ENCODE assay signal across 10 cellular contexts in the genomic region with DNA sequence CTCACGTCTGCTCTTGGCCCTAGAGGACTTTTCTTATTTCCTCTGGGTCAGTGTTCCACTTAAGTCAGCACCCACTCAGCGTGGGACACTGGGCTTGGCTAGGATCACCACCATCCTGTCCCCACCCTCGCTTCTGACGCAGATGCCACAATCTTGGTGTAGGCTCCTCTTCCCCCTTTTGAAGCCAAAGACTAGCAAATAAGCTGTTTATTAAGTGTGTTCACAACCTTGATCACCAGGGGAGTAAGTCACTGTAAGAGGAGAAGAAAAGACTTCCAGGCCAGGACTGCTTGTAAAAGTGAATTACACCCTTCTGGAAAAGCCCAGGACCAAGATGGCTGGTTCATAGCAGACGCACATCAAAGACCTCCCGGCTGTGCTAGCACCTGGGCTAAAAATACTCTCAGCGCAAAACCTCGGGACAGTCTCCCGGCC.
A peak's percentile ranks its signal among the peaks of the same experiment; 100 is the strongest.
DNase-seq lines count a peak whose midpoint lies in the region; ATAC-seq and TF ChIP-seq lines count a peak whose summit lies in the region.
"Had no signal": no experiment of that assay in that cellular context is flagged by ENCODE, and none has a peak within 500 bp of the region (broad histone marks: within the 10 kb centered on the region; RNA-seq: fewer than 3 reads in every experiment).

No MANE protein-coding gene starts in this region.

- H3K27ac Mint-ChIP-seq in stimulated activated naive CD8-positive, alpha-beta T cell treated with anti-CD3 and anti-CD28 coated beads, Interleukin-15, Interleukin-2, amounts not matched to agents 100 ng/mL and 50 ng/mL, for 24 hours, result peak overlapping the region; percentile 97
- H3K27ac Mint-ChIP-seq in endothelial cell (ENCODE audit: unreplicated experiment), result peak overlapping the region; percentile 31
- H3K27ac Mint-ChIP-seq in natural killer cell, result peak overlapping the region; percentile 98 to 99

- no peak for TF ChIP-seq CTCF in endothelial cell (IDR thresholded peaks at IDR 0.05; ENCODE audit: unreplicated experiment)
- no peak for TF ChIP-seq CTCF in natural killer cell (IDR thresholded peaks at IDR 0.05)
- no peak for TF ChIP-seq CTCF in foreskin fibroblast (IDR thresholded peaks at IDR 0.05; ENCODE audit: low read depth, low read length)

- ATAC-seq in stimulated activated naive CD8-positive, alpha-beta T cell treated with anti-CD3 and anti-CD28 coated beads, Interleukin-15, Interleukin-2, amounts not matched to agents 100 U/mL and 50 U/mL, for 24 hours, result no peak
- ATAC-seq in natural killer cell, result no peak

- no peaks in the 10 kb centered on the region for H3K9me3 Mint-ChIP-seq in stimulated activated naive CD8-positive, alpha-beta T cell treated with anti-CD3 and anti-CD28 coated beads, Interleukin-15, Interleukin-2, amounts not matched to agents 100 ng/mL and 50 ng/mL, for 24 hours
- H3K9me3 Mint-ChIP-seq in endothelial cell (ENCODE audit: unreplicated experiment) (no peaks in the 10 kb centered on the region), natural killer cell (no peaks in the 10 kb centered on the region)

- intact Hi-C loops in natural killer cell (cut with micrococcal nuclease), result no loop called here

- no peak for TF ChIP-seq POLR2A in erythroblast (IDR thresholded peaks at IDR 0.05; ENCODE audit: low read length)

- peaks cover 100% of the 10 kb centered on the region for H3K4me1 Mint-ChIP-seq in stimulated activated naive CD8-positive, alpha-beta T cell treated with anti-CD3 and anti-CD28 coated beads, Interleukin-15, Interleukin-2, amounts not matched to agents 100 ng/mL and 50 ng/mL, for 24 hours (ENCODE audit: low read depth)
- H3K4me1 Mint-ChIP-seq in endothelial cell (ENCODE audit: unreplicated experiment) (peaks cover 40% of the 10 kb centered on the region), natural killer cell (peaks cover 80 to 90% of the 10 kb centered on the region in 2 donors)

- peaks cover 17% of the 10 kb centered on the region for H3K36me3 Mint-ChIP-seq in stimulated activated naive CD8-positive, alpha-beta T cell treated with anti-CD3 and anti-CD28 coated beads, Interleukin-15, Interleukin-2, amounts not matched to agents 100 ng/mL and 50 ng/mL, for 24 hours (ENCODE audit: low read depth)
- H3K36me3 Mint-ChIP-seq in endothelial cell (ENCODE audit: low read depth, unreplicated experiment), result peaks cover 5% of the 10 kb centered on the region
- H3K36me3 Mint-ChIP-seq in natural killer cell, result no peaks in the 10 kb centered on the region

- H3K4me3 Mint-ChIP-seq in stimulated activated naive CD8-positive, alpha-beta T cell treated with anti-CD3 and anti-CD28 coated beads, Interleukin-15, Interleukin-2, amounts not matched to agents 100 ng/mL and 50 ng/mL, for 24 hours, result peak overlapping the region; percentile 50
- H3K4me3 Mint-ChIP-seq in endothelial cell (ENCODE audit: unreplicated experiment), result no peak overlapping the region
- H3K4me3 Mint-ChIP-seq in natural killer cell, result peak overlapping the region; percentile 63

- no peaks in the 10 kb centered on the region for H3K27me3 Mint-ChIP-seq in stimulated activated naive CD8-positive, alpha-beta T cell treated with anti-CD3 and anti-CD28 coated beads, Interleukin-15, Interleukin-2, amounts not matched to agents 100 ng/mL and 50 ng/mL, for 24 hours
- H3K27me3 Mint-ChIP-seq in endothelial cell (ENCODE audit: unreplicated experiment) (peaks cover 1% of the 10 kb centered on the region), natural killer cell (ENCODE audit: low read depth in 2 of 2) (no peaks in the 10 kb centered on the region)

- no peak for DNase-seq in stimulated activated naive CD8-positive, alpha-beta T cell treated with anti-CD3 and anti-CD28 coated beads, Interleukin-15, Interleukin-2, amounts not matched to agents 100 U/mL and 50 U/mL, for 24 hours
- DNase-seq in endothelial cell (ENCODE audit: low spot score), result no peak
- no peak for DNase-seq in natural killer cell
- DNase-seq in GDM1 (lab: John Stamatoyannopoulos, UW), result no peak
- DNase-seq in erythroblast (lab: John Stamatoyannopoulos, UW), result no peak
- DNase-seq in NCI-H1092 treated with DMSO at 0.1 percent for 48 hours (lab: John Stamatoyannopoulos, UW), result no peak
- no peak for DNase-seq in foreskin fibroblast
- DNase-seq: AML-193, NCI-H2171 treated with DMSO at 0.1 percent for 48 hours had no signal

- no peak overlapping the region for H3K4me3 ChIP-seq in foreskin fibroblast (ENCODE audit: low read depth in 1 of 2, low read length in 2 of 2)

Comparison
In these comparisons a context has a peak if more than half of its experiments do, and no peak if none do; other contexts are left out.
1. H3K27ac Mint-ChIP-seq: peak in every context shown above with its lines; median percentile 98 in natural killer cell; 97 in stimulated activated naive CD8-positive, alpha-beta T cell treated with anti-CD3 and anti-CD28 coated beads, Interleukin-15, Interleukin-2, amounts not matched to agents 100 ng/mL and 50 ng/mL, for 24 hours; 31 in endothelial cell.